9 cellular contexts compared by ENCODE assay signal in genomic region chr16:29645699-29646187, GRCh38.
DNase-seq lines count a peak whose midpoint lies in the region; ATAC-seq lines count a peak whose summit lies in the region.
"Had no signal": no experiment of that assay in that cellular context is flagged by ENCODE, and none has a peak within 500 bp of the region (broad histone marks: within the 10 kb centered on the region; RNA-seq: fewer than 3 reads in every experiment).

No MANE protein-coding gene starts in this region.

- DNase-seq in NOMO-1 treated with DMSO at 0.1 percent for 48 hours (lab: John Stamatoyannopoulos, UW; ENCODE audit: unreplicated experiment) = peak; percentile 73
- DNase-seq in fibroblast of peridontal ligament (ENCODE audit: extremely low read depth) = peak; percentile 9
- no peak for DNase-seq in UCSD-AML1 (lab: John Stamatoyannopoulos, UW; ENCODE audit: unreplicated experiment)
- DNase-seq in glomerular visceral epithelial cell (ENCODE audit: extremely low spot score) = no peak
- no peak for DNase-seq in activated effector memory CD4-positive, alpha-beta T cell treated with anti-CD3 and anti-CD28 coated beads, Interleukin-2, amount 50 U/mL, for 16 hours
- DNase-seq in HPDE6-E6E7 (ENCODE audit: extremely low spot score) = no peak
- DNase-seq: NCI-H1930 had no signal

- H3K27ac ChIP-seq in BLaER1 treated with 17β-estradiol and CSF1 and Interleukin-3, amounts not matched to agents 10 nM and 100 nM = peak overlapping the region in 9 of 11 experiments; percentile 3 to 90 (median 48); a peak in 14 of 22 replicates

- H3K36me3 ChIP-seq in BLaER1 treated with 17β-estradiol and CSF1 and Interleukin-3, amounts not matched to agents 10 nM and 100 nM = no peaks in the 10 kb centered on the region

- H3K4me2 ChIP-seq in BLaER1 treated with 17β-estradiol and CSF1 and Interleukin-3, amounts not matched to agents 10 nM and 100 nM = peak overlapping the region; percentile 11 to 93 (median 44)

- no peaks in the 10 kb centered on the region for H3K9me3 ChIP-seq in BLaER1 treated with 17β-estradiol and CSF1 and Interleukin-3, amounts not matched to agents 10 nM and 100 nM (replicated peaks in 1 of 11)

- H3K27me3 ChIP-seq in BLaER1 treated with 17β-estradiol and CSF1 and Interleukin-3, amounts not matched to agents 10 nM and 100 nM = no peaks in the 10 kb centered on the region

- H4K20me1 ChIP-seq in BLaER1 treated with 17β-estradiol and CSF1 and Interleukin-3, amounts not matched to agents 10 nM and 100 nM = no peaks in the 10 kb centered on the region

- H3K9ac ChIP-seq in BLaER1 treated with 17β-estradiol and CSF1 and Interleukin-3, amounts not matched to agents 10 nM and 100 nM = peak overlapping the region in 3 of 11 experiments; percentile 60 to 73 (median 68); a peak in 5 of 22 replicates

- peaks cover 49 to 88% (median 63%) of the 10 kb centered on the region in 10 experiments for H3K4me1 ChIP-seq in BLaER1 treated with 17β-estradiol and CSF1 and Interleukin-3, amounts not matched to agents 10 nM and 100 nM

- H3K4me3 ChIP-seq in BLaER1 treated with 17β-estradiol and CSF1 and Interleukin-3, amounts not matched to agents 10 nM and 100 nM = peak overlapping the region in 1 of 10 experiments; percentile 20; a peak in 1 of 20 replicates

- ATAC-seq in GM18907 (IDR thresholded peaks at IDR 0.05; ENCODE audit: unreplicated experiment) = peak; percentile 44

Comparison
In these comparisons a context has a peak if more than half of its experiments do, and no peak if none do; other contexts are left out.
1. DNase-seq: peak in NOMO-1 treated with DMSO at 0.1 percent for 48 hours (single experiment) and fibroblast of peridontal ligament (single experiment); none in UCSD-AML1 (single experiment), glomerular visceral epithelial cell (single experiment), activated effector memory CD4-positive, alpha-beta T cell treated with anti-CD3 and anti-CD28 coated beads, Interleukin-2, amount 50 U/mL, for 16 hours (single experiment) and HPDE6-E6E7 (single experiment).